10 cellular contexts compared by ENCODE assay signal in genomic region chr17:29933379-29933778, GRCh38. TPM values are rescaled to one million over a fixed set of nuclear protein-coding genes. Genes with fewer than 3 reads are reported as not detected.
DNase-seq lines count a peak whose midpoint lies in the region; ATAC-seq and TF ChIP-seq lines count a peak whose summit lies in the region.
"Had no signal": no experiment of that assay in that cellular context is flagged by ENCODE, and none has a peak within 500 bp of the region (broad histone marks: within the 10 kb centered on the region; RNA-seq: fewer than 3 reads in every experiment).

No MANE protein-coding gene starts in this region.

- no peaks in the 10 kb centered on the region for H3K9me2 ChIP-seq in PC-9 (ENCODE audit: insufficient read depth)

- CTCF ChIA-PET in PC-9 (lab: Charles Lee), result interaction anchor here (0.6 to 1.7 kb wide), 3 partner anchors 14 to 162 kb away, joined by 3 read pairs; no protein-coding TSS in a partner anchor

- intact Hi-C loops in PC-9 (cut with micrococcal nuclease; ENCODE audit: unreplicated experiment), result no loop called here
- intact Hi-C loops in prostate gland (cut with DNase I), result no loop called here

- POLR2A ChIA-PET in PC-9 (lab: Charles Lee; ENCODE audit: unreplicated experiment), result no interaction called here

- TF ChIP-seq CTCF in 22Rv1 (IDR thresholded peaks at IDR 0.05) (peak; percentile 52), PC-9 (conservative IDR thresholded peaks at IDR 0.05) (no peak; the same call in 1 of the 2 replicates), fibroblast of pulmonary artery (IDR thresholded peaks at IDR 0.05; ENCODE audit: low read length, missing control alignments) (peak; percentile 67), prostate gland (IDR thresholded peaks at IDR 0.05) (no peak)

- H3K79me2 ChIP-seq in PC-9 (ENCODE audit: low read depth), result peaks cover 14% of the 10 kb centered on the region

- DNase-seq in ELF-1 (ENCODE audit: low read depth, low spot score) (peak; percentile 46), PC-9 (no peak), fibroblast of pulmonary artery (ENCODE audit: low read depth) (peak; percentile 67), NK-92 (lab: John Stamatoyannopoulos, UW; ENCODE audit: unreplicated experiment) (no peak), prostate gland (ENCODE audit: low spot score) (no peak)
- DNase-seq: DMS79 treated with DMSO at 0.1 percent for 48 hours, tibial artery had no signal

- H3K4me2 ChIP-seq in PC-9, result peak overlapping the region; percentile 26; the same call in 1 of the 2 replicates

- TF ChIP-seq POLR2A in prostate gland (IDR thresholded peaks at IDR 0.05), result no peak

- H3K27ac ChIP-seq in 22Rv1, result no peak overlapping the region
- H3K27ac ChIP-seq in PC-9, result no peak overlapping the region
- no peak overlapping the region for H3K27ac ChIP-seq in prostate gland
- H3K27ac ChIP-seq: tibial artery had no signal

- WGBS in prostate gland, result 27% methylated on average over 2 of the region's 2 CpGs

- H3F3A ChIP-seq in PC-9 (ENCODE audit: insufficient read depth, low read depth), result peaks cover 20% of the 10 kb centered on the region; the same call in 1 of the 2 replicates

- H3K9me3 ChIP-seq in PC-9 (ENCODE audit: insufficient read depth, low read depth) (no peaks in the 10 kb centered on the region), prostate gland (no peaks in the 10 kb centered on the region)
- H3K9me3 ChIP-seq: tibial artery had no signal

- H3K27me3 ChIP-seq in PC-9 (ENCODE audit: insufficient read depth, low read depth) (no peaks in the 10 kb centered on the region), prostate gland (replicated peaks; ENCODE audit: insufficient read depth) (no peaks in the 10 kb centered on the region)
- H3K27me3 ChIP-seq: tibial artery had no signal

- H3K4me1 ChIP-seq in PC-9 (replicated peaks; ENCODE audit: insufficient read depth), result peaks cover 15% of the 10 kb centered on the region
- peaks cover 3% of the 10 kb centered on the region for H3K4me1 ChIP-seq in prostate gland (replicated peaks)

- ATAC-seq in HG03108 (IDR thresholded peaks at IDR 0.05; ENCODE audit: unreplicated experiment) (no peak), HG03097 (IDR thresholded peaks at IDR 0.05; ENCODE audit: low FRiP score, unreplicated experiment) (no peak)

- no peak overlapping the region for H3K4me3 ChIP-seq in PC-9
- no peak overlapping the region for H3K4me3 ChIP-seq in fibroblast of pulmonary artery (replicated peaks; ENCODE audit: low read depth, low read length)
- H3K4me3 ChIP-seq in prostate gland, result no peak overlapping the region
- H3K4me3 ChIP-seq: tibial artery had no signal

- H3K36me3 ChIP-seq in PC-9 (ENCODE audit: low read depth), result no peaks in the 10 kb centered on the region
- no peaks in the 10 kb centered on the region for H3K36me3 ChIP-seq in prostate gland
- H3K36me3 ChIP-seq: tibial artery had no signal

- BruUV-seq in PC-9 (replicated peaks; lab: Mats Ljungman, UMichigan), result no TSS peak

- H4K20me1 ChIP-seq in PC-9 (ENCODE audit: insufficient read depth), result no peaks in the 10 kb centered on the region

- H2AFZ ChIP-seq in PC-9, result no peak overlapping the region

RNA-seq across cellular contexts. Expression of gene SSH2, which starts 3.4 kb away (rescaled TPM):
- total RNA-seq in PC-9 (2021) (30.3 and 45.1 TPM in 2 replicates), prostate gland (10 to 100 TPM; 10.1 to 27.5 TPM)

RNA-seq across cellular contexts. Expression of gene EFCAB5, which starts 8.1 kb away (rescaled TPM):
- 1.4 and 1.5 TPM in 2 replicates for total RNA-seq in PC-9 (2021)
- under 1 TPM in 1 of 2 donors, not detected in 1; 0.57 TPM for total RNA-seq in prostate gland

Comparison
In these comparisons a context has a peak if more than half of its experiments do, and no peak if none do; other contexts are left out.
1. CTCF ChIP-seq: peak in 22Rv1 (single experiment) and fibroblast of pulmonary artery (single experiment); none in PC-9 (single experiment) and prostate gland (0 of 4).
2. DNase-seq: peak in ELF-1 (single experiment) and fibroblast of pulmonary artery (single experiment); none in PC-9 (0 of 2), NK-92 (single experiment) and prostate gland (single experiment).